ENCODE assay signal across 8 cellular contexts in the genomic region with DNA sequence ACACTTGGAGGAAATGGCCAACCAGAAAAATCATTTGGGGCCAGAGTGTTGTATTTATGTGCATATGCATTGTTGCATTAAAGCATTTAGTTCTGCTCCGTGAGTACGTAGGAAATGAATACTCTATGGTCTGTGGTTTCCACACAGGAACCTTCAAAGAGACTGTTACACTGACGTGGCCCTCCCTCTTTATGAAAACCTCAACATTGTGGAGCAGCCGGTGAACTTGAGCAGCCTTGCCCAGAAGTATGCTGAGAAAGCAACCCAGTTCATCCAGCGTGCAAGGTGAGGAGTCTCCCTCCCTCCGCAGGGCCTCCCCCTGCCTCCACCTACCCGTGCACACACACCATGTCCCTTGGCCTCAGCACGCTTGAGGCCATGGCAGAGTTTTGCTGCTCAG.
DNase-seq lines count a peak whose midpoint lies in the region; ATAC-seq and TF ChIP-seq lines count a peak whose summit lies in the region.

No MANE protein-coding gene starts in this region.

- peak; percentile 43 for DNase-seq in SIG-M5 (lab: John Stamatoyannopoulos, UW)
- peak; percentile 56 to 81 for DNase-seq in activated naive CD4-positive, alpha-beta T cell treated with anti-CD3 and anti-CD28 coated beads, Interleukin-2, amount 50 U/mL, for 72 hours (ENCODE audit: low spot score in 2 of 2)
- peak; percentile 43 for DNase-seq in stimulated activated CD8-positive, alpha-beta memory T cell treated with anti-CD3 and anti-CD28 coated beads, Interleukin-12 subunit alpha, Interleukin-12 subunit beta, amount 100 ng/mL, for 1 hour (ENCODE audit: low read depth)
- DNase-seq in lower leg skin (ENCODE audit: low spot score in 2 of 2) = no peak
- no peak for DNase-seq in WTC11 (ENCODE audit: low spot score)
- DNase-seq in HFFc6 = no peak

- 66 to 79% methylated on average over 8 of the region's 8 CpGs for WGBS in lower leg skin, 2 donors

- H3K9me3 Mint-ChIP-seq in activated naive CD4-positive, alpha-beta T cell treated with anti-CD3 and anti-CD28 coated beads, Interleukin-2, amount 50 U/mL, for 72 hours = no peaks in the 10 kb centered on the region
- H3K9me3 Mint-ChIP-seq in WTC11 (0 out of 2 replicates have a peak, but pooled peaks cover 7% of the 10 kb centered on the region), HFFc6 (no peaks in the 10 kb centered on the region)

- no peaks in the 10 kb centered on the region for H3K9me3 ChIP-seq in BLaER1

- CTCF ChIA-PET in WTC11 (lab: Charles Lee) = interaction anchor here (0.5 kb wide), 1 partner anchor 675 kb away, joined by 4 read pairs; no protein-coding TSS in a partner anchor

- peak overlapping the region; percentile 87 for H3K4me2 ChIP-seq in BLaER1

- TF ChIP-seq POLR2A in lower leg skin (IDR thresholded peaks at IDR 0.05) = no peak

- H3K4me3 ChIP-seq in BLaER1 = 0 out of 2 replicates have a peak overlapping the region, but pooled peaks have one; percentile 31
- H3K4me3 ChIP-seq in lower leg skin (ENCODE audit: low read depth, poor library complexity, severe bottlenecking) = no peak overlapping the region

- no peak overlapping the region for H3K9ac ChIP-seq in BLaER1

- intact Hi-C loops in lower leg skin (cut with DNase I; ENCODE audit: low total_unique reads) = no loop called here

- H3K4me1 ChIP-seq in BLaER1 = peaks cover 58% of the 10 kb centered on the region

- POLR2A ChIA-PET in WTC11 (lab: Charles Lee) = interaction anchor here (0.6 kb wide), 1 partner anchor 63 kb away, joined by 5 read pairs; no protein-coding TSS in a partner anchor

- H3K27ac ChIP-seq in BLaER1 = no peak overlapping the region

- TF ChIP-seq CTCF in lower leg skin (IDR thresholded peaks at IDR 0.05) (no peak), WTC11 (IDR thresholded peaks at IDR 0.05) (no peak), HFFc6 (IDR thresholded peaks at IDR 0.05) (no peak)

- H3K36me3 Mint-ChIP-seq in activated naive CD4-positive, alpha-beta T cell treated with anti-CD3 and anti-CD28 coated beads, Interleukin-2, amount 50 U/mL, for 72 hours = no peaks in the 10 kb centered on the region
- H3K36me3 Mint-ChIP-seq in WTC11 (0 out of 2 replicates have a peak, but pooled peaks cover 3% of the 10 kb centered on the region), HFFc6 (ENCODE audit: low read depth) (no peaks in the 10 kb centered on the region)

- no peaks in the 10 kb centered on the region for H3K36me3 ChIP-seq in BLaER1

- H3K27me3 Mint-ChIP-seq in WTC11 (ENCODE audit: low read depth) (no peaks in the 10 kb centered on the region), HFFc6 (ENCODE audit: insufficient read depth) (peaks cover 4% of the 10 kb centered on the region)

- H3K4me3 Mint-ChIP-seq in WTC11 (no peak overlapping the region), HFFc6 (no peak overlapping the region)

- peak overlapping the region; percentile 19 to 85 for H3K27ac Mint-ChIP-seq in activated naive CD4-positive, alpha-beta T cell treated with anti-CD3 and anti-CD28 coated beads, Interleukin-2, amount 50 U/mL, for 72 hours
- no peak overlapping the region; the same call in 1 of the 2 replicates for H3K27ac Mint-ChIP-seq in WTC11
- no peak overlapping the region for H3K27ac Mint-ChIP-seq in HFFc6

- H3K4me1 Mint-ChIP-seq in WTC11 = peaks cover 17% of the 10 kb centered on the region
- peaks cover 32% of the 10 kb centered on the region for H3K4me1 Mint-ChIP-seq in HFFc6 (ENCODE audit: low read depth)

- no peaks in the 10 kb centered on the region for H4K20me1 ChIP-seq in BLaER1

- ATAC-seq in GM21723 (IDR thresholded peaks at IDR 0.05; ENCODE audit: unreplicated experiment) = peak; percentile 89
- ATAC-seq in activated naive CD4-positive, alpha-beta T cell treated with anti-CD3 and anti-CD28 coated beads, Interleukin-2, amount 50 U/mL, for 72 hours = peak; percentile 98
- ATAC-seq in WTC11 = no peak

- no peaks in the 10 kb centered on the region for H3K27me3 ChIP-seq in BLaER1

TF ChIP-seq in WTC11, 78 proteins besides CTCF, POLR2A, EP300 and RAD21:
- TF ChIP-seq RORB (CRISPR knock-in tag; IDR thresholded peaks at IDR 0.05) (no peak), ZNF423 (CRISPR knock-in tag; IDR thresholded peaks at IDR 0.05) (no peak), TP53 (CRISPR knock-in tag; IDR thresholded peaks at IDR 0.05) (no peak), TEAD4 (CRISPR knock-in tag; IDR thresholded peaks at IDR 0.05) (no peak), NFATC4 (CRISPR knock-in tag; IDR thresholded peaks at IDR 0.05) (no peak)
- TF ChIP-seq, protein P1, sequence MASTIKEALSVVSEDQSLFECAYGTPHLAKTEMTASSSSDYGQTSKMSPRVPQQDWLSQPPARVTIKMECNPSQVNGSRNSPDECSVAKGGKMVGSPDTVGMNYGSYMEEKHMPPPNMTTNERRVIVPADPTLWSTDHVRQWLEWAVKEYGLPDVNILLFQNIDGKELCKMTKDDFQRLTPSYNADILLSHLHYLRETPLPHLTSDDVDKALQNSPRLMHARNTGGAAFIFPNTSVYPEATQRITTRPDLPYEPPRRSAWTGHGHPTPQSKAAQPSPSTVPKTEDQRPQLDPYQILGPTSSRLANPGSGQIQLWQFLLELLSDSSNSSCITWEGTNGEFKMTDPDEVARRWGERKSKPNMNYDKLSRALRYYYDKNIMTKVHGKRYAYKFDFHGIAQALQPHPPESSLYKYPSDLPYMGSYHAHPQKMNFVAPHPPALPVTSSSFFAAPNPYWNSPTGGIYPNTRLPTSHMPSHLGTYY (CRISPR knock-in tag; IDR thresholded peaks at IDR 0.05) = no peak
- TF ChIP-seq, protein P2, sequence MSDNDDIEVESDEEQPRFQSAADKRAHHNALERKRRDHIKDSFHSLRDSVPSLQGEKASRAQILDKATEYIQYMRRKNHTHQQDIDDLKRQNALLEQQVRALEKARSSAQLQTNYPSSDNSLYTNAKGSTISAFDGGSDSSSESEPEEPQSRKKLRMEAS (CRISPR knock-in tag; IDR thresholded peaks at IDR 0.05) = no peak
- TF ChIP-seq, protein P3, sequence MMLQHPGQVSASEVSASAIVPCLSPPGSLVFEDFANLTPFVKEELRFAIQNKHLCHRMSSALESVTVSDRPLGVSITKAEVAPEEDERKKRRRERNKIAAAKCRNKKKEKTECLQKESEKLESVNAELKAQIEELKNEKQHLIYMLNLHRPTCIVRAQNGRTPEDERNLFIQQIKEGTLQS (CRISPR knock-in tag; conservative IDR thresholded peaks at IDR 0.05) = no peak
TF ChIP-seq in WTC11: peak in this region for 0.

Comparison
In these comparisons a context has a peak if more than half of its experiments do, and no peak if none do; other contexts are left out.
1. DNase-seq: peak in SIG-M5 (single experiment), activated naive CD4-positive, alpha-beta T cell treated with anti-CD3 and anti-CD28 coated beads, Interleukin-2, amount 50 U/mL, for 72 hours (2 of 2) and stimulated activated CD8-positive, alpha-beta memory T cell treated with anti-CD3 and anti-CD28 coated beads, Interleukin-12 subunit alpha, Interleukin-12 subunit beta, amount 100 ng/mL, for 1 hour (single experiment); none in lower leg skin (0 of 2), WTC11 (single experiment) and HFFc6 (single experiment).
2. H3K27ac Mint-ChIP-seq: peak in activated naive CD4-positive, alpha-beta T cell treated with anti-CD3 and anti-CD28 coated beads, Interleukin-2, amount 50 U/mL, for 72 hours (2 of 2); none in WTC11 (single experiment) and HFFc6 (single experiment).